In genomic region chr12:67356400-67356799, GRCh38 we compare ENCODE assay signal across 14 cellular contexts.
DNase-seq lines count a peak whose midpoint lies in the region; ATAC-seq and TF ChIP-seq lines count a peak whose summit lies in the region.
"Had no signal": no experiment of that assay in that cellular context is flagged by ENCODE, and none has a peak within 500 bp of the region (broad histone marks: within the 10 kb centered on the region; RNA-seq: fewer than 3 reads in every experiment).

No MANE protein-coding gene starts in this region.

- TF ChIP-seq POLR2A in body of pancreas (IDR thresholded peaks at IDR 0.05): no peak
- no peak for TF ChIP-seq POLR2A in spleen (IDR thresholded peaks at IDR 0.05)

- ATAC-seq in body of pancreas: peak; percentile 64

- peak overlapping the region; percentile 72 for H3K4me2 ChIP-seq in osteoblast (ENCODE audit: insufficient read depth, low read length)

- H3K4me1 ChIP-seq in body of pancreas: peaks cover 15% of the 10 kb centered on the region
- H3K4me1 ChIP-seq in osteoblast (ENCODE audit: insufficient read depth, low read length): peaks cover 55% of the 10 kb centered on the region
- H3K4me1 ChIP-seq in spleen: peaks cover 4 to 15% (median 6%) of the 10 kb centered on the region in 6 donors

- no peaks in the 10 kb centered on the region for H4K20me1 ChIP-seq in osteoblast (ENCODE audit: insufficient read depth, low read length)

- H3K36me3 ChIP-seq in body of pancreas (replicated peaks in 1 of 2; ENCODE audit: insufficient read depth in 1 of 2, low read depth in 2 of 2) (no peaks in the 10 kb centered on the region), osteoblast (ENCODE audit: insufficient read depth, low read length) (no peaks in the 10 kb centered on the region), spleen (no peaks in the 10 kb centered on the region)
- H3K36me3 ChIP-seq: Peyer's patch had no signal

- WGBS in body of pancreas, 2 donors: 14 to 15% methylated on average over 1 of the region's 1 CpG
- WGBS in spleen, 5 donors: 34 to 68% (median 61%) methylated on average over 1 of the region's 1 CpG

- H3K27me3 ChIP-seq in body of pancreas: no peaks in the 10 kb centered on the region
- H3K27me3 ChIP-seq in osteoblast (ENCODE audit: insufficient read depth, low read length): no peaks in the 10 kb centered on the region
- no peaks in the 10 kb centered on the region for H3K27me3 ChIP-seq in spleen (replicated peaks in 1 of 7)
- H3K27me3 ChIP-seq: Peyer's patch had no signal

- H2AFZ ChIP-seq in osteoblast (ENCODE audit: low read length): no peak overlapping the region

- H3K79me2 ChIP-seq in osteoblast (ENCODE audit: insufficient read depth, low read length): no peaks in the 10 kb centered on the region

- intact Hi-C loops in body of pancreas (cut with DNase I) (no loop called here), spleen (cut with DNase I; ENCODE audit: low total_unique reads) (no loop called here)

- H3K9me3 ChIP-seq in body of pancreas (no peaks in the 10 kb centered on the region), osteoblast (ENCODE audit: low read depth, low read length) (no peaks in the 10 kb centered on the region), spleen (no peaks in the 10 kb centered on the region)
- H3K9me3 ChIP-seq: Peyer's patch had no signal

- H3K4me3 ChIP-seq in body of pancreas: no peak overlapping the region
- H3K4me3 ChIP-seq in osteoblast (ENCODE audit: insufficient read depth, low read length): no peak overlapping the region
- H3K4me3 ChIP-seq in spleen: no peak overlapping the region
- H3K4me3 ChIP-seq: Peyer's patch had no signal

- H3K27ac ChIP-seq in body of pancreas: peak overlapping the region in 3 of 4 donors; percentile 62 to 70 (median 69)
- no peak overlapping the region for H3K27ac ChIP-seq in osteoblast (ENCODE audit: low read depth, low read length)
- no peak overlapping the region for H3K27ac ChIP-seq in spleen
- H3K27ac ChIP-seq: 22Rv1, Peyer's patch had no signal

- peak; percentile 39 for DNase-seq in DMS 273 (lab: John Stamatoyannopoulos, UW; ENCODE audit: unreplicated experiment)
- no peak for DNase-seq in DMS 273 treated with DMSO at 0.1 percent for 48 hours (lab: John Stamatoyannopoulos, UW)
- peak; percentile 19 for DNase-seq in NCI-H1092 (lab: John Stamatoyannopoulos, UW)
- DNase-seq in body of pancreas: peak in 3 of 4 donors; percentile 21 to 34 (median 23)
- DNase-seq in osteoblast (ENCODE audit: insufficient read length, low spot score, missing footprints): no peak
- no peak for DNase-seq in AG20443 (ENCODE audit: low spot score)
- no peak for DNase-seq in C1 segment of cervical spinal cord (lab: John Stamatoyannopoulos, UW)
- no peak for DNase-seq in spleen
- DNase-seq: glutamatergic neuron; occipital lobe; Peyer's patch; stimulated activated CD4-positive, alpha-beta T cell treated with anti-CD3 and anti-CD28 coated beads, Interleukin-12 subunit alpha, Interleukin-12 subunit beta, amount 100 ng/mL, for 4 hours; stimulated activated naive B cell treated with anti-CD40 and anti-IgM and Interleukin-4, amounts not matched to agents 10 μg/mL and 1 μg/mL and 100 μg/mL, for 72 hours had no signal

- TF ChIP-seq CTCF in body of pancreas (IDR thresholded peaks at IDR 0.05) (no peak), osteoblast (IDR thresholded peaks at IDR 0.05; ENCODE audit: extremely low read depth, low read depth, low read length) (no peak), spleen (IDR thresholded peaks at IDR 0.05 in 8 of 11, conservative IDR thresholded peaks at IDR 0.05 in 3 of 11) (no peak)

Comparison
In these comparisons a context has a peak if more than half of its experiments do, and no peak if none do; other contexts are left out.
1. DNase-seq: peak in DMS 273 (single experiment), NCI-H1092 (single experiment) and body of pancreas (3 of 4); none in DMS 273 treated with DMSO at 0.1 percent for 48 hours (single experiment), osteoblast (single experiment), AG20443 (single experiment), C1 segment of cervical spinal cord (0 of 14) and spleen (single experiment).
2. H3K27ac ChIP-seq: peak in body of pancreas (3 of 4); none in osteoblast (single experiment) and spleen (0 of 8).